In genomic region chr1:245771521-245772281, GRCh38 we compare ENCODE assay signal across 15 cellular contexts.
DNase-seq lines count a peak whose midpoint lies in the region; ATAC-seq and TF ChIP-seq lines count a peak whose summit lies in the region.
"Had no signal": no experiment of that assay in that cellular context is flagged by ENCODE, and none has a peak within 500 bp of the region (broad histone marks: within the 10 kb centered on the region; RNA-seq: fewer than 3 reads in every experiment).

No MANE protein-coding gene starts in this region.

- H3K4me3 ChIP-seq in AG09309 (ENCODE audit: control insufficient read depth, low read depth, low read length) (no peak overlapping the region), epithelial cell of esophagus (ENCODE audit: low read length) (no peak overlapping the region), mesenchymal stem cell (ENCODE audit: insufficient read depth in 1 of 2, low read depth in 1 of 2, low read length in 2 of 2) (peak overlapping the region in 1 of 2 experiments; percentile 12), stomach (no peak overlapping the region), aorta (ENCODE audit: low read length in 2 of 2) (no peak overlapping the region), BE2C (ENCODE audit: low read depth, low read length) (no peak overlapping the region)
- H3K4me3 ChIP-seq: suprapubic skin had no signal

- no peak overlapping the region for H2AFZ ChIP-seq in mesenchymal stem cell (ENCODE audit: low read depth, low read length)

- H4K91ac ChIP-seq in mesenchymal stem cell (ENCODE audit: low read length): no peak overlapping the region

- no peak overlapping the region for H2BK5ac ChIP-seq in mesenchymal stem cell (ENCODE audit: low read depth, low read length, poor library complexity, severe bottlenecking)

- intact Hi-C loops in stomach (cut with DNase I; ENCODE audit: low total_unique reads): no loop called here
- intact Hi-C loops in aorta (cut with DNase I): no loop called here

- H2AK5ac ChIP-seq in mesenchymal stem cell (ENCODE audit: low read length, severe bottlenecking): no peak overlapping the region

- TF ChIP-seq CTCF in AG09309 (IDR thresholded peaks at IDR 0.05; ENCODE audit: control insufficient read depth, insufficient read depth, low read depth, low read length, missing control alignments) (no peak), epithelial cell of esophagus (IDR thresholded peaks at IDR 0.05; ENCODE audit: insufficient read depth, low read depth, low read length, missing control alignments) (no peak), stomach (IDR thresholded peaks at IDR 0.05) (no peak), BE2C (IDR thresholded peaks at IDR 0.05; ENCODE audit: low read depth, low read length) (no peak)

- H3K4me1 ChIP-seq in mesenchymal stem cell (ENCODE audit: control insufficient read depth, insufficient read depth, low read depth, low read length) (no peaks in the 10 kb centered on the region), stomach (no peaks in the 10 kb centered on the region), aorta (ENCODE audit: control insufficient read depth in 1 of 2, insufficient read depth in 2 of 2, low read length in 2 of 2) (no peaks in the 10 kb centered on the region), BE2C (peaks cover 14% of the 10 kb centered on the region)
- H3K4me1 ChIP-seq: suprapubic skin had no signal

- H3K36me3 ChIP-seq in mesenchymal stem cell (ENCODE audit: control insufficient read depth in 1 of 2, insufficient read depth in 2 of 2, low read depth in 1 of 2, low read length in 2 of 2) (peaks cover 5% of the 10 kb centered on the region in 2 experiments), stomach (no peaks in the 10 kb centered on the region), aorta (ENCODE audit: control insufficient read depth in 1 of 2, insufficient read depth in 2 of 2, low read length in 1 of 2) (peaks cover 0 to 2% of the 10 kb centered on the region in 2 donors), BE2C (peaks cover 41% of the 10 kb centered on the region)
- H3K36me3 ChIP-seq: suprapubic skin had no signal

- TF ChIP-seq EP300 in stomach (IDR thresholded peaks at IDR 0.05): no peak

- H3K14ac ChIP-seq in mesenchymal stem cell (ENCODE audit: low read length in 2 of 2): no peak overlapping the region

- ATAC-seq in aorta (ENCODE audit: low FRiP score): no peak

- H2BK12ac ChIP-seq in mesenchymal stem cell (ENCODE audit: low read length in 2 of 2): peak overlapping the region in 1 of 2 experiments; percentile 84

- no peaks in the 10 kb centered on the region for H3K79me1 ChIP-seq in mesenchymal stem cell (replicated peaks; ENCODE audit: low read length, poor library complexity, severe bottlenecking)

- H3K9me3 ChIP-seq in mesenchymal stem cell (ENCODE audit: control insufficient read depth, low read length) (no peaks in the 10 kb centered on the region), stomach (no peaks in the 10 kb centered on the region), aorta (ENCODE audit: control insufficient read depth, low read length) (peaks cover 1% of the 10 kb centered on the region), BE2C (0 out of 2 replicates have a peak, but pooled peaks cover 3% of the 10 kb centered on the region)
- H3K9me3 ChIP-seq: suprapubic skin had no signal

- H3K27me3 ChIP-seq in mesenchymal stem cell (ENCODE audit: control insufficient read depth in 1 of 2, insufficient read depth in 1 of 2, low read length in 2 of 2) (no peaks in the 10 kb centered on the region), stomach (no peaks in the 10 kb centered on the region), aorta (ENCODE audit: control insufficient read depth in 1 of 2, insufficient read depth in 2 of 2, low read length in 1 of 2) (no peaks in the 10 kb centered on the region), BE2C (no peaks in the 10 kb centered on the region)
- H3K27me3 ChIP-seq: suprapubic skin had no signal

- H3K18ac ChIP-seq in mesenchymal stem cell (ENCODE audit: low read depth in 1 of 2, low read length in 2 of 2): no peak overlapping the region

- no peak overlapping the region for H2BK15ac ChIP-seq in mesenchymal stem cell (ENCODE audit: low read depth, poor library complexity, severe bottlenecking)

- H3K9ac ChIP-seq in mesenchymal stem cell (ENCODE audit: low read length): peak overlapping the region; percentile 40

- H3K27ac ChIP-seq in mesenchymal stem cell (ENCODE audit: low read length, poor library complexity, severe bottlenecking): peak overlapping the region; percentile 24
- no peak overlapping the region for H3K27ac ChIP-seq in stomach
- H3K27ac ChIP-seq in aorta (ENCODE audit: low read depth in 1 of 2, low read length in 2 of 2): no peak overlapping the region
- H3K27ac ChIP-seq: suprapubic skin had no signal

- WGBS in mesenchymal stem cell: 58% methylated on average over 5 of the region's 5 CpGs
- WGBS in stomach, 5 donors: 49 to 62% (median 56%) methylated on average over 5 of the region's 5 CpGs
- 31 to 40% methylated on average over 5 of the region's 5 CpGs for WGBS in aorta, 2 donors

- DNase-seq in AG09309 (ENCODE audit: low read depth) (peak; percentile 88), M059J (ENCODE audit: low read depth) (peak; percentile 97), epithelial cell of esophagus (ENCODE audit: low read depth) (peak; percentile 51), mesenchymal stem cell (peak; percentile 74), stomach (no peak), HT-29 (ENCODE audit: low spot score) (no peak), aorta (no peak), BE2C (no peak)
- DNase-seq: activated CD4-positive, alpha-beta T cell treated with anti-CD3 and anti-CD28 coated beads, Interleukin-2, amount 50 U/mL, for 48 hours; activated naive CD4-positive, alpha-beta T cell; CD4-positive, CD25-positive, alpha-beta regulatory T cell; effector CD8-positive, alpha-beta T cell; NCI-H1417 treated with DMSO at 0.1 percent for 48 hours; stimulated activated CD4-positive, alpha-beta T cell treated with anti-CD3 and anti-CD28 coated beads, Interleukin-4, amount 100 ng/mL, for 24 hours had no signal

- H3K4me2 ChIP-seq in mesenchymal stem cell (ENCODE audit: low read length, poor library complexity, severe bottlenecking): no peak overlapping the region

- no peak overlapping the region for H4K8ac ChIP-seq in mesenchymal stem cell (ENCODE audit: low read length)

- no peak overlapping the region for H3K4ac ChIP-seq in mesenchymal stem cell (ENCODE audit: low read depth in 1 of 2, low read length in 2 of 2)

- H3K23ac ChIP-seq in mesenchymal stem cell (ENCODE audit: low read length in 2 of 2): no peak overlapping the region

- TF ChIP-seq POLR2A in stomach (IDR thresholded peaks at IDR 0.05): no peak

- no peak overlapping the region for H2BK120ac ChIP-seq in mesenchymal stem cell (ENCODE audit: low read depth, low read length)

Comparison
In these comparisons a context has a peak if more than half of its experiments do, and no peak if none do; other contexts are left out.
1. DNase-seq: peak in AG09309 (single experiment), M059J (single experiment), epithelial cell of esophagus (single experiment) and mesenchymal stem cell (single experiment); none in stomach (single experiment), HT-29 (single experiment), aorta (0 of 2) and BE2C (single experiment).